Comparison of ENCODE assay signal across 8 cellular contexts in the genomic region with DNA sequence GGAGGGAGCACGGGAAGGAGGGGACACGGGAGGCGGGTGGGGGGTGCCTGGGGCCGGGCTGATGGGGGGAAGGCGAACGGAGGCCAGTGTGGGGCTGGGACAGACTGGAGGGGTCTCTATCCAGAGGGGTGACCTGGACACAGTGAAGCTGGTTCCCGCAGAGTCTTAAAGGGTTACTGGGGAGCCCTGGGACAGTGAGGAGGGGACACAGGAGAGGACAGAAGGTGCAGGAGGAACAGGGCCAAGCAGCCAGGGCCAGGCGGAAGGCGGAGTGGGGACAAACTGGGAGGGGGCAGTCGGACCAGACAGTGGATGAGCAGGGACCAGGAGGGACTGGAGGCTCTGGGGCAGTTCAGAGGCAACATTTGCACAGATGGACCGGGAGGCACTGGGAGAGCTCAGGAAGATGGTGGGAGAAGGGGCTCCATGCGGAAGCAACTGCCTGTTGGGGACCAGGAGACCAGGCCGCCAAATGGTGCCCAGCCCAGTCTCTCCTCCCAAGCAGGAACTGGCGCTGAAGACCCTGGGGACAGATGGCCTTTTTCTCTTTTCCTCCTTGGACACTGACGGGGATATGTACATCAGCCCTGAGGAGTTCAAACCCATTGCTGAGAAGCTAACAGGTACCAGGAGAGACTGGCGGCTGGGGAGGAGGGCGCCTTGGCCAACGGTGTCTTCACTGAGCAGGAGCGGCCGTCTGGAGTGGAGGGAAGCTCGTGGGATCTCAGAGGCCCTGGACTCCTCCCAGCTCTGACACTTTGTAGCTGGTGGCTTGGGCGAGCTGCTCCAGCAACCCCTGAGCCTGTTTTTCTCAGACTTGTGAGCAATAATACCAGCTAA. TPM values are rescaled to one million over a fixed set of nuclear protein-coding genes. Genes with fewer than 3 reads are reported as not detected.
DNase-seq lines count a peak whose midpoint lies in the region; ATAC-seq, FAIRE-seq and TF ChIP-seq lines count a peak whose summit lies in the region.

No MANE protein-coding gene starts in this region.

- 0 out of 2 replicates have a peak, but pooled peaks cover 7% of the 10 kb centered on the region for H4K20me1 ChIP-seq in DOHH2 (ENCODE audit: control insufficient read depth, insufficient read depth, low read depth, low read length)

- peaks cover 4% of the 10 kb centered on the region; the same call in 1 of the 2 replicates for H3F3A ChIP-seq in DOHH2 (ENCODE audit: control insufficient read depth, insufficient read depth)

- no peak for ATAC-seq in RWPE2 (ENCODE audit: low read depth)
- ATAC-seq in GM19324 (IDR thresholded peaks at IDR 0.05; ENCODE audit: low FRiP score, unreplicated experiment): no peak
- ATAC-seq in HG02852 (IDR thresholded peaks at IDR 0.05; ENCODE audit: unreplicated experiment): no peak

- TF ChIP-seq CTCF in DOHH2 (IDR thresholded peaks at IDR 0.05; ENCODE audit: low read depth, low read length, poor library complexity, severe bottlenecking): no peak
- no peak for TF ChIP-seq CTCF in RWPE2 (IDR thresholded peaks at IDR 0.05; ENCODE audit: poor library complexity, severe bottlenecking)
- no peak for TF ChIP-seq CTCF in ovary (IDR thresholded peaks at IDR 0.05)

- peaks cover 44% of the 10 kb centered on the region for H3K4me1 ChIP-seq in DOHH2 (ENCODE audit: control insufficient read depth, low read length)
- H3K4me1 ChIP-seq in RWPE2 (ENCODE audit: insufficient read depth, poor library complexity, severe bottlenecking): no peaks in the 10 kb centered on the region
- H3K4me1 ChIP-seq in esophagus (ENCODE audit: control insufficient read depth in 2 of 2, insufficient read depth in 2 of 2, low read length in 1 of 2): peaks cover 0 to 25% of the 10 kb centered on the region in 2 donors
- peaks cover 5% of the 10 kb centered on the region for H3K4me1 ChIP-seq in ovary (ENCODE audit: insufficient read depth)

- no peak for TF ChIP-seq EP300 in ovary (IDR thresholded peaks at IDR 0.05)

- H3K79me2 ChIP-seq in DOHH2 (ENCODE audit: control insufficient read depth, low read length): no peaks in the 10 kb centered on the region

- peak overlapping the region; percentile 73 for H3K4me3 ChIP-seq in DOHH2 (ENCODE audit: low read length)
- H3K4me3 ChIP-seq in RWPE2 (ENCODE audit: severe bottlenecking): peak overlapping the region; percentile 42
- H3K4me3 ChIP-seq in esophagus (ENCODE audit: low read depth in 1 of 2, low read length in 2 of 2): peak overlapping the region; percentile 61 to 77
- H3K4me3 ChIP-seq in ovary: peak overlapping the region; percentile 47

- DNase-seq in RWPE2 (ENCODE audit: low spot score) (no peak), ovary (peak in 2 of 5 donors; percentile 36 to 52), SIG-M5 (lab: John Stamatoyannopoulos, UW) (no peak), H54 (ENCODE audit: insufficient read length, low spot score) (no peak)

- no peaks in the 10 kb centered on the region for H3K9me2 ChIP-seq in DOHH2 (replicated peaks; ENCODE audit: control insufficient read depth, low read length)

- intact Hi-C loops in ovary (cut with DNase I): loop anchor here in 1 of 4 donors (10.0 kb wide), 1 partner anchor 194 kb away; a partner anchor contains a TSS

- H3K27ac ChIP-seq in DOHH2 (ENCODE audit: low read depth, low read length) (no peak overlapping the region), RWPE2 (ENCODE audit: poor library complexity, severe bottlenecking) (no peak overlapping the region), esophagus (ENCODE audit: low read depth in 2 of 2, low read length in 1 of 2) (peak overlapping the region; percentile 42 to 76), ovary (peak overlapping the region; percentile 18 to 58)

- 32 to 37% methylated on average over 22 of the region's 22 CpGs for WGBS in esophagus, 2 donors
- WGBS in ovary, 3 donors: 36 to 47% (median 41%) methylated on average over 22 of the region's 22 CpGs

- H3K4me2 ChIP-seq in DOHH2 (ENCODE audit: low read length): peak overlapping the region; percentile 86

- no peaks in the 10 kb centered on the region for H3K9me3 ChIP-seq in DOHH2 (ENCODE audit: control insufficient read depth, insufficient read depth, low read length)
- H3K9me3 ChIP-seq in RWPE2 (ENCODE audit: severe bottlenecking): peaks cover 3% of the 10 kb centered on the region
- H3K9me3 ChIP-seq in esophagus (ENCODE audit: control insufficient read depth in 2 of 2, insufficient read depth in 1 of 2, low read depth in 1 of 2, low read length in 1 of 2): no peaks in the 10 kb centered on the region
- no peaks in the 10 kb centered on the region for H3K9me3 ChIP-seq in ovary

- H3K27me3 ChIP-seq in DOHH2 (ENCODE audit: control insufficient read depth, low read length) (peaks cover 5% of the 10 kb centered on the region), RWPE2 (ENCODE audit: insufficient read depth, poor library complexity, severe bottlenecking) (no peaks in the 10 kb centered on the region), esophagus (ENCODE audit: control insufficient read depth in 1 of 2, insufficient read depth in 2 of 2, low read length in 2 of 2) (no peaks in the 10 kb centered on the region), ovary (no peaks in the 10 kb centered on the region)

- H3K36me3 ChIP-seq in DOHH2 (ENCODE audit: control insufficient read depth, low read length): no peaks in the 10 kb centered on the region
- H3K36me3 ChIP-seq in RWPE2 (ENCODE audit: low read depth): peaks cover 11% of the 10 kb centered on the region
- H3K36me3 ChIP-seq in esophagus (ENCODE audit: control insufficient read depth in 2 of 2, insufficient read depth in 2 of 2, low read length in 1 of 2): peaks cover 3% of the 10 kb centered on the region in 2 donors
- no peaks in the 10 kb centered on the region for H3K36me3 ChIP-seq in ovary

- TF ChIP-seq POLR2A in ovary (IDR thresholded peaks at IDR 0.05) (no peak), H54 (IDR thresholded peaks at IDR 0.05; ENCODE audit: low read depth, low read length) (no peak)

- FAIRE-seq in H54 (lab: Jason Lieb, UNC): no peak

RNA-seq across cellular contexts. Expression of a gene that starts 0.8 kb away (rescaled TPM):
- polyA plus RNA-seq in esophagus (10 to 100 TPM; 19.2 to 21.4 TPM), ovary (10 to 100 TPM; 45.7 to 51.9 TPM)
- total RNA-seq in ovary: 100 to 1,000 TPM in 1 of 7 donors, 10 to 100 TPM in 6; 13.9 to 139 (median 69.2) TPM

RNA-seq across cellular contexts. Expression of a gene that starts 19.0 kb away (rescaled TPM):
- polyA plus RNA-seq in esophagus: 10 to 100 TPM; 28.4 to 32.0 TPM
- total RNA-seq in ovary: 100 to 1,000 TPM in 2 of 7 donors, 10 to 100 TPM in 5; 55.5 to 113 (median 97.4) TPM
- 10 to 100 TPM; 73.0 to 97.1 TPM for polyA plus RNA-seq in ovary

RNA-seq across cellular contexts. Expression of a gene that starts 58.5 kb away (rescaled TPM):
- polyA plus RNA-seq in esophagus: 1 to 10 TPM; 1.1 to 2.0 TPM
- under 1 TPM in 6 of 7 donors, not detected in 1; 0.35 to 0.75 (median 0.44) TPM for total RNA-seq in ovary
- polyA plus RNA-seq in ovary: under 1 TPM; 0.23 to 0.45 TPM

Comparison
In these comparisons a context has a peak if more than half of its experiments do, and no peak if none do; other contexts are left out.
1. H3K27ac ChIP-seq: peak in esophagus (2 of 2) and ovary (2 of 2); none in DOHH2 (single experiment) and RWPE2 (single experiment).
2. Peak in every context shown above with its lines, with median percentiles within 50 percentile points of each other: H3K4me3 ChIP-seq.